Comparison of ENCODE assay signal across 1 cellular context in genomic region chr3:186095584-186096061, GRCh38.
TF ChIP-seq lines count a peak whose summit lies in the region.

No MANE protein-coding gene starts in this region.

TF ChIP-seq in K562, 482 proteins besides CTCF, POLR2A, EP300 and RAD21 (continued from another document):
- TF ChIP-seq ESRRA (IDR thresholded peaks at IDR 0.05; ENCODE audit: borderline replicate concordance, low read depth), result peak; percentile 40; the same call in 1 of the 2 replicates
- TF ChIP-seq MIER1 (IDR thresholded peaks at IDR 0.05; ENCODE audit: low read depth), result no peak
- peak in 1 of 2 experiments; percentile 32 for TF ChIP-seq E2F6 (IDR thresholded peaks at IDR 0.05; ENCODE audit: borderline replicate concordance in 1 of 2, extremely low read depth in 1 of 2, insufficient read depth in 1 of 2, insufficient read length in 1 of 2, low read depth in 1 of 2, low read length in 1 of 2, poor library complexity in 1 of 2, severe bottlenecking in 1 of 2)
